Comparison of ENCODE assay signal across 8 cellular contexts in genomic region chr19:4375164-4375619, GRCh38. TPM values are rescaled to one million over a fixed set of nuclear protein-coding genes. Genes with fewer than 3 reads are reported as not detected.
A peak's percentile ranks its signal among the peaks of the same experiment; 100 is the strongest.
DNase-seq lines count a peak whose midpoint lies in the region; ATAC-seq and TF ChIP-seq lines count a peak whose summit lies in the region.

No MANE protein-coding gene starts in this region.

- peak overlapping the region; percentile 95 for H3K27ac ChIP-seq in substantia nigra (ENCODE audit: low read depth, low read length, poor library complexity, severe bottlenecking)

- TF ChIP-seq CTCF in WTC11 (IDR thresholded peaks at IDR 0.05) = no peak

- no peak overlapping the region for H3K4me3 Mint-ChIP-seq in WTC11

- H3K4me1 Mint-ChIP-seq in WTC11 = peaks cover 45% of the 10 kb centered on the region

- H3K27ac Mint-ChIP-seq in WTC11 = peak overlapping the region; percentile 88

- POLR2A ChIA-PET in WTC11 (lab: Charles Lee) = interaction anchor here (0.9 to 1.8 kb wide), 5 partner anchors 14 to 32 kb away, joined by 3 to 7 read pairs (median 4); no protein-coding TSS in a partner anchor

- no peaks in the 10 kb centered on the region for H3K27me3 Mint-ChIP-seq in WTC11 (ENCODE audit: low read depth)

- no peaks in the 10 kb centered on the region for H3K9me3 Mint-ChIP-seq in WTC11

- CTCF ChIA-PET in WTC11 (lab: Charles Lee) = interaction anchor here (0.6 to 5.2 kb wide), 17 partner anchors 10 to 235 kb away, joined by 3 to 48 read pairs (median 7); partner anchors contain the start of genes CHAF1A, FSD1, MPND and PLIN5

- DNase-seq in HUDEP-2 (lab: John Stamatoyannopoulos, UW; ENCODE audit: unreplicated experiment in 76 of 76) = peak in 75 of 76 experiments; percentile 37 to 99 (median 88)
- DNase-seq in WTC11 (ENCODE audit: low spot score) = peak; percentile 84
- peak; percentile 70 for DNase-seq in iPS-NIHi7 (ENCODE audit: extremely low spot score)
- peak in 3 of 49 donors; percentile 28 to 77 (median 44) for DNase-seq in substantia nigra (lab: John Stamatoyannopoulos, UW)
- DNase-seq in dedifferentiated amniotic fluid mesenchymal stem cell (ENCODE audit: extremely low spot score) = no peak
- no peak for DNase-seq in cerebellar nuclear complex (lab: John Stamatoyannopoulos, UW)
- no peak for DNase-seq in D341Med (ENCODE audit: low spot score)

- peak; percentile 79 for ATAC-seq in WTC11
- no peak for ATAC-seq in HG03460 (IDR thresholded peaks at IDR 0.05; ENCODE audit: unreplicated experiment)

- H3K36me3 Mint-ChIP-seq in WTC11 = no peaks in the 10 kb centered on the region

TF ChIP-seq in WTC11, 78 proteins besides CTCF, POLR2A, EP300 and RAD21:
- peak; percentile 73; the same call in 1 of the 2 replicates for TF ChIP-seq TEAD4 (CRISPR knock-in tag; IDR thresholded peaks at IDR 0.05)
- peak; percentile 41; the same call in 1 of the 2 replicates for TF ChIP-seq RELA (CRISPR knock-in tag; IDR thresholded peaks at IDR 0.05; ENCODE audit: borderline replicate concordance)
- TF ChIP-seq ZNF671 (CRISPR knock-in tag; IDR thresholded peaks at IDR 0.05) = no peak
- 0 out of 2 replicates have a peak, but pooled peaks have one; percentile 28 for TF ChIP-seq CREB1 (CRISPR knock-in tag; IDR thresholded peaks at IDR 0.05)
- TF ChIP-seq EMX1 (CRISPR knock-in tag; IDR thresholded peaks at IDR 0.05) = no peak
- no peak for TF ChIP-seq FOXP4 (CRISPR knock-in tag; IDR thresholded peaks at IDR 0.05)
- peak; percentile 70; the same call in 1 of the 2 replicates for TF ChIP-seq TEAD1 (CRISPR knock-in tag; IDR thresholded peaks at IDR 0.05)

RNA-seq across cellular contexts. Expression of gene SH3GL1, which starts 25.2 kb away (rescaled TPM):
- 89.4 to 109 TPM (median 89.7 TPM) in 3 replicates for total RNA-seq in WTC11 (2021)

RNA-seq across cellular contexts. Expression of gene CHAF1A, which starts 27.2 kb away (rescaled TPM):
- total RNA-seq in WTC11 (2021) = 126 to 161 TPM (median 137 TPM) in 3 replicates

RNA-seq across cellular contexts. Expression of gene MPND, which starts 31.8 kb away (rescaled TPM):
- 28.3 to 37.7 TPM (median 37.4 TPM) in 3 replicates for total RNA-seq in WTC11 (2021)

RNA-seq across cellular contexts. Expression of gene STAP2, which starts 36.6 kb away (rescaled TPM):
- 18.2 to 21.1 TPM (median 20.2 TPM) in 3 replicates for total RNA-seq in WTC11 (2021)

Comparison
In these comparisons a context has a peak if more than half of its experiments do, and no peak if none do; other contexts are left out.
1. DNase-seq: peak in HUDEP-2 (75 of 76), WTC11 (single experiment) and iPS-NIHi7 (single experiment); none in dedifferentiated amniotic fluid mesenchymal stem cell (single experiment), cerebellar nuclear complex (0 of 2) and D341Med (single experiment).